8 cellular contexts compared by ENCODE assay signal in the genomic region with DNA sequence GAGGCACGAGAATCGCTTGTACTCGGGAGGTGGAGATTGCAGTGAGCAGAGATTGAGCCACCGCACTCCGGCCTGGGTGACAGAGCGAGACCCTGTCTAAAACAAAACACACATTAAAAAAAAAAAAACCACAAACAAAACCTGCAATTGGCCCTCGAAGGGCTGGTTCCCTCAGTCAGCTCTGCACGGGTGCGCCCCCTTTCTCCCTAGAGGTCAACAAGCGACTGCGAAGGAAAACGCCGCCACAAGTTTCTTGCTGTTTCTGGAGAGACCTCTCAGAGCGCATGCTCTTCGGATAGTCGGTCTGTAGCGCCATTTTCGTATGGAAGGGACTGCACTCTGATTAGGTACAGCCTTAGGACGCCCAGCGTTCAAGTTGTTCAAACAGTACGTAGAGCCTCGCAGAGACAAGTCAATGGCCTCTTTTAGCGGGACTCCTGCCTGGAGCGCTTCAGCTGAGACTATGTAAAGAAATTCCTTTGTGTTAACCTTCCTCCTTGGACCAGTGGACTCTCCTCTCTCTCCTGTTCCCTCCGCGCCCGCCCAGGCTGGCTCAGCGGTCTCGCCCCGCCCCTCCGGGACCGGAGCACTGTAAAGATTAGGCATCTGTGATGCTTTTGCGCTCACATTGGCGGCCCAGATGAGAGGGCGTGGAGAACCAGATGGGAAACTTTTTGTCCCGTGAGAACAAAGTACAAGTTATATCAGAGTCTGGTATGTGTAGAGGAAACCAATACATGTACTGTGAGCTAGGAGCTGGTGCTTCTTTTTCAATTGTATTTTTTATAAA. TPM values are rescaled to one million over a fixed set of nuclear protein-coding genes. Genes with fewer than 3 reads are reported as not detected.
A peak's percentile ranks its signal among the peaks of the same experiment; 100 is the strongest.
DNase-seq lines count a peak whose midpoint lies in the region; ATAC-seq and TF ChIP-seq lines count a peak whose summit lies in the region.

No MANE protein-coding gene starts in this region.

- H3K27me3 ChIP-seq in IMR-90 (ENCODE audit: control insufficient read depth, insufficient read depth, low read length) (no peaks in the 10 kb centered on the region), esophagus (ENCODE audit: control insufficient read depth in 1 of 2, insufficient read depth in 2 of 2, low read length in 2 of 2) (no peaks in the 10 kb centered on the region), mucosa of stomach (ENCODE audit: control insufficient read depth, insufficient read depth, low read length) (no peaks in the 10 kb centered on the region)

- H2BK15ac ChIP-seq in IMR-90 (ENCODE audit: low read depth, low read length), result peak overlapping the region; percentile 43; the same call in 1 of the 3 replicates

- peaks cover 9 to 25% of the 10 kb centered on the region in 2 experiments for H3K79me1 ChIP-seq in IMR-90 (ENCODE audit: low read depth in 1 of 2, low read length in 2 of 2)

- in situ Hi-C loops in IMR-90 (cut with MboI; ENCODE audit: low sequenced_read_pairs), result no loop called here

- peaks cover 4% of the 10 kb centered on the region; the same call in 1 of the 2 replicates for H3K4me1 ChIP-seq in IMR-90 (ENCODE audit: control insufficient read depth, insufficient read depth, low read length)
- H3K4me1 ChIP-seq in esophagus (ENCODE audit: control insufficient read depth in 2 of 2, insufficient read depth in 2 of 2, low read length in 1 of 2), result peaks cover 0 to 3% of the 10 kb centered on the region in 2 donors
- peaks cover 17% of the 10 kb centered on the region for H3K4me1 ChIP-seq in mucosa of stomach (ENCODE audit: control insufficient read depth, insufficient read depth, low read length)

- peak overlapping the region; percentile 65; the same call in 1 of the 2 replicates for H2BK20ac ChIP-seq in IMR-90 (ENCODE audit: low read depth, low read length)

- no peak for TF ChIP-seq CTCF in IMR-90 (conservative IDR thresholded peaks at IDR 0.05; ENCODE audit: low read depth, low read length)

- peak overlapping the region; percentile 51; the same call in 1 of the 2 replicates for H3K56ac ChIP-seq in IMR-90 (ENCODE audit: extremely low read depth, insufficient read depth, low read length)

- DNase-seq in DMS53 (lab: John Stamatoyannopoulos, UW), result peak; percentile 98
- DNase-seq in IMR-90, result peak; percentile 84
- DNase-seq in OCI-M1 (lab: John Stamatoyannopoulos, UW), result peak; percentile 98
- DNase-seq in activated T-cell treated with anti-CD3 and anti-CD28 coated beads for 48 hours (ENCODE audit: low read depth), result peak; percentile 85
- DNase-seq in stimulated activated CD8-positive, alpha-beta memory T cell treated with anti-CD3 and anti-CD28 coated beads, Interleukin-4, amount 100 ng/mL, for 48 hours, result peak; percentile 91

- H3K9me3 ChIP-seq in IMR-90 (ENCODE audit: control insufficient read depth, insufficient read depth, low read length), result no peaks in the 10 kb centered on the region
- H3K9me3 ChIP-seq in esophagus (ENCODE audit: control insufficient read depth in 2 of 2, insufficient read depth in 1 of 2, low read depth in 1 of 2, low read length in 1 of 2), result no peaks in the 10 kb centered on the region
- H3K9me3 ChIP-seq in mucosa of stomach (ENCODE audit: control insufficient read depth, low read length), result no peaks in the 10 kb centered on the region

- H2AK9ac ChIP-seq in IMR-90 (replicated peaks; ENCODE audit: low read depth, low read length, poor library complexity), result no peak overlapping the region

- H3K4me3 ChIP-seq in IMR-90 (ENCODE audit: insufficient read depth, low read depth, low read length), result peak overlapping the region; percentile 86
- peak overlapping the region; percentile 58 to 86 for H3K4me3 ChIP-seq in esophagus (ENCODE audit: low read depth in 1 of 2, low read length in 2 of 2)
- H3K4me3 ChIP-seq in mucosa of stomach (ENCODE audit: low read length), result peak overlapping the region; percentile 83

- peak; percentile 20; the same call in 1 of the 2 replicates for TF ChIP-seq POLR2A in IMR-90 (IDR thresholded peaks at IDR 0.05; ENCODE audit: low read depth, low read length)

- H3K9me1 ChIP-seq in IMR-90 (ENCODE audit: insufficient read depth, low read length), result peaks cover 4% of the 10 kb centered on the region; the same call in 1 of the 2 replicates

- WGBS in IMR-90 (ENCODE audit: extremely low coverage in 2 of 2, insufficient read length in 1 of 2), 2 experiments, result 2% methylated on average over 13 of the region's 36 CpGs; no CpG with 5 or more reads in 1 of the 2 experiments
- 5% methylated on average over 36 of the region's 36 CpGs for WGBS in esophagus, 2 donors

- 0 out of 2 replicates have a peak, but pooled peaks cover 5% of the 10 kb centered on the region for H4K20me1 ChIP-seq in IMR-90 (ENCODE audit: insufficient read depth, low read length)

- H3K18ac ChIP-seq in IMR-90 (ENCODE audit: low read depth, low read length), result peak overlapping the region; percentile 63

- H3K23ac ChIP-seq in IMR-90 (ENCODE audit: low read depth, low read length), result 0 out of 2 replicates have a peak overlapping the region, but pooled peaks have one; percentile 71

- H2AK5ac ChIP-seq in IMR-90 (ENCODE audit: low read depth, low read length), result no peak overlapping the region

- H4K8ac ChIP-seq in IMR-90 (ENCODE audit: low read depth in 2 of 2, low read length in 2 of 2), result peak overlapping the region; percentile 12 to 84

- ATAC-seq in GM21529 (IDR thresholded peaks at IDR 0.05; ENCODE audit: unreplicated experiment) (peak; percentile 60), IMR-90 (ENCODE audit: low read depth) (peak; percentile 79)

- H3K14ac ChIP-seq in IMR-90 (replicated peaks; ENCODE audit: low read depth, low read length), result peak overlapping the region; percentile 65

- H3K36me3 ChIP-seq in IMR-90 (ENCODE audit: control insufficient read depth, insufficient read depth, low read length), result no peaks in the 10 kb centered on the region
- no peaks in the 10 kb centered on the region for H3K36me3 ChIP-seq in esophagus (ENCODE audit: control insufficient read depth in 2 of 2, insufficient read depth in 2 of 2, low read length in 1 of 2)
- no peaks in the 10 kb centered on the region for H3K36me3 ChIP-seq in mucosa of stomach (ENCODE audit: control insufficient read depth, insufficient read depth, low read length)

- dilution Hi-C loops in IMR-90 (cut with HindIII; ENCODE audit: low sequenced_read_pairs, unreplicated experiment), result no loop called here

- peak overlapping the region; percentile 95 for H2AFZ ChIP-seq in IMR-90 (replicated peaks; ENCODE audit: low read length, poor library complexity)

- H3K4me2 ChIP-seq in IMR-90 (ENCODE audit: low read depth, low read length), result peak overlapping the region; percentile 88

- H2BK120ac ChIP-seq in IMR-90 (ENCODE audit: low read depth, low read length), result peak overlapping the region; percentile 59; the same call in 1 of the 2 replicates

- peak overlapping the region; percentile 69 for H3K27ac ChIP-seq in IMR-90 (ENCODE audit: insufficient read depth, low read length)
- H3K27ac ChIP-seq in esophagus (ENCODE audit: low read depth in 2 of 2, low read length in 1 of 2), result peak overlapping the region; percentile 85 to 92

- POLR2A ChIA-PET in IMR-90 (lab: Charles Lee; ENCODE audit: unreplicated experiment), result interaction anchor here (0.6 to 1.3 kb wide), 3 partner anchors 33 to 1123 kb away, joined by 3 to 10 read pairs (median 9); no protein-coding TSS in a partner anchor

- no peak for TF ChIP-seq RAD21 in IMR-90 (IDR thresholded peaks at IDR 0.05; ENCODE audit: low read length)

- intact Hi-C loops in IMR-90 (cut with micrococcal nuclease), result loop anchor here (5.0 to 10.0 kb wide), 3 partner anchors 84 to 546 kb away; a partner anchor contains a TSS

- peak overlapping the region; percentile 54 for H4K91ac ChIP-seq in IMR-90 (ENCODE audit: insufficient read depth, low read depth, low read length)

- peak overlapping the region; percentile 59 for H2BK5ac ChIP-seq in IMR-90 (ENCODE audit: low read depth, low read length, poor library complexity, severe bottlenecking)

- H4K5ac ChIP-seq in IMR-90 (ENCODE audit: low read depth, low read length), result peak overlapping the region; percentile 66; the same call in 1 of the 2 replicates

- peak overlapping the region; percentile 58 for H3K4ac ChIP-seq in IMR-90 (ENCODE audit: low read depth, low read length)

- CTCF ChIA-PET in IMR-90 (lab: Yijun Ruan, JAX), result interaction anchor here (0.6 to 0.7 kb wide), 2 partner anchors 39 to 85 kb away, joined by 3 to 4 read pairs; no protein-coding TSS in a partner anchor

- H3K9ac ChIP-seq in IMR-90 (ENCODE audit: low read depth, low read length), result peak overlapping the region; percentile 62
- peak overlapping the region; percentile 93 for H3K9ac ChIP-seq in mucosa of stomach (ENCODE audit: low read length)

- no TSS peak for BruUV-seq in IMR-90 (replicated peaks; lab: Mats Ljungman, UMichigan)

TF ChIP-seq in IMR-90, 13 proteins besides CTCF, POLR2A, EP300 and RAD21:
- TF ChIP-seq BHLHE40 (IDR thresholded peaks at IDR 0.05; ENCODE audit: low read depth, low read length) (no peak), MAZ (IDR thresholded peaks at IDR 0.05; ENCODE audit: borderline replicate concordance, low read depth, low read length) (peak; percentile 75; the same call in 1 of the 2 replicates)

RNA-seq across cellular contexts. Expression of a gene that starts 1.0 kb away (rescaled TPM):
- total RNA-seq in IMR-90 (2012; rRNA removed), result 3.0 and 3.9 TPM in 2 replicates
- 1.5 and 1.7 TPM in 2 replicates for polyA plus RNA-seq in IMR-90 (2012; rRNA removed)
- polyA plus RNA-seq in IMR-90 (2012; cell fraction: cytosol; rRNA removed), result 0.47 and 0.54 TPM in 2 replicates
- 1.4 and 5.7 TPM in 2 replicates for polyA plus RNA-seq in IMR-90 (2012; cell fraction: nucleus; rRNA removed; ENCODE audit: low replicate concordance)
- 1 to 10 TPM; 1.0 to 1.2 TPM for polyA plus RNA-seq in esophagus

Comparison
In these comparisons a context has a peak if more than half of its experiments do, and no peak if none do; other contexts are left out.
1. Peak in every context shown above with its lines: DNase-seq, ATAC-seq, H3K4me3 ChIP-seq and H3K27ac ChIP-seq.